In genomic region chr4:140085924-140086323, GRCh38 we compare ENCODE assay signal across 13 cellular contexts.
DNase-seq lines count a peak whose midpoint lies in the region; ATAC-seq and TF ChIP-seq lines count a peak whose summit lies in the region.
"Had no signal": no experiment of that assay in that cellular context is flagged by ENCODE, and none has a peak within 500 bp of the region (broad histone marks: within the 10 kb centered on the region; RNA-seq: fewer than 3 reads in every experiment).

No MANE protein-coding gene starts in this region.

- H3F3A ChIP-seq in PC-9 (ENCODE audit: insufficient read depth, low read depth): peaks cover 30% of the 10 kb centered on the region; the same call in 1 of the 2 replicates

- no peaks in the 10 kb centered on the region for H3K27me3 ChIP-seq in PC-9 (ENCODE audit: insufficient read depth, low read depth)
- H3K27me3 ChIP-seq in gastroesophageal sphincter: no peaks in the 10 kb centered on the region
- no peaks in the 10 kb centered on the region for H3K27me3 ChIP-seq in aorta (ENCODE audit: control insufficient read depth in 1 of 2, insufficient read depth in 2 of 2, low read length in 1 of 2)
- H3K27me3 ChIP-seq in CD4-positive, alpha-beta T cell (ENCODE audit: control insufficient read depth, insufficient read depth, low read length): no peaks in the 10 kb centered on the region
- H3K27me3 ChIP-seq: BLaER1 had no signal

- no peak overlapping the region for H3K4me3 Mint-ChIP-seq in progenitor cell of endocrine pancreas (ENCODE audit: low read depth)
- H3K4me3 Mint-ChIP-seq in CD4-positive, alpha-beta T cell: no peak overlapping the region

- H3K4me1 ChIP-seq in PC-9 (replicated peaks; ENCODE audit: insufficient read depth): peaks cover 65% of the 10 kb centered on the region
- H3K4me1 ChIP-seq in gastroesophageal sphincter: peaks cover 0 to 46% (median 9%) of the 10 kb centered on the region in 3 donors
- peaks cover 10 to 13% of the 10 kb centered on the region in 2 donors for H3K4me1 ChIP-seq in aorta (ENCODE audit: control insufficient read depth in 1 of 2, insufficient read depth in 2 of 2, low read length in 2 of 2)

- intact Hi-C loops in PC-9 (cut with micrococcal nuclease; ENCODE audit: unreplicated experiment): no loop called here
- intact Hi-C loops in aorta (cut with DNase I): loop anchor here in 1 of 2 donors (5.0 kb wide), 1 partner anchor 34 kb away; no protein-coding TSS in a partner anchor
- intact Hi-C loops in CD4-positive, alpha-beta T cell (cut with DNase I, micrococcal nuclease): no loop called here

- TF ChIP-seq EP300 in gastroesophageal sphincter (IDR thresholded peaks at IDR 0.05): no peak

- no peaks in the 10 kb centered on the region for H3K9me3 Mint-ChIP-seq in progenitor cell of endocrine pancreas (ENCODE audit: low read depth)
- H3K9me3 Mint-ChIP-seq in CD4-positive, alpha-beta T cell: no peaks in the 10 kb centered on the region

- H3K9me2 ChIP-seq in PC-9 (ENCODE audit: insufficient read depth): no peaks in the 10 kb centered on the region

- no peaks in the 10 kb centered on the region for H4K20me1 ChIP-seq in PC-9 (ENCODE audit: insufficient read depth)
- H4K20me1 ChIP-seq: BLaER1 had no signal

- H3K9me3 ChIP-seq in PC-9 (ENCODE audit: insufficient read depth, low read depth): no peaks in the 10 kb centered on the region
- no peaks in the 10 kb centered on the region for H3K9me3 ChIP-seq in gastroesophageal sphincter
- no peaks in the 10 kb centered on the region for H3K9me3 ChIP-seq in aorta (ENCODE audit: control insufficient read depth, low read length)
- H3K9me3 ChIP-seq in CD4-positive, alpha-beta T cell (ENCODE audit: control insufficient read depth, low read length): no peaks in the 10 kb centered on the region
- H3K9me3 ChIP-seq: BLaER1 had no signal

- TF ChIP-seq POLR2A in gastroesophageal sphincter (IDR thresholded peaks at IDR 0.05): no peak

- no peak overlapping the region for H2AFZ ChIP-seq in PC-9

- H3K27ac Mint-ChIP-seq in progenitor cell of endocrine pancreas: peak overlapping the region; percentile 2
- H3K27ac Mint-ChIP-seq in CD4-positive, alpha-beta T cell: no peak overlapping the region

- H3K36me3 ChIP-seq in PC-9 (ENCODE audit: low read depth) (no peaks in the 10 kb centered on the region), gastroesophageal sphincter (no peaks in the 10 kb centered on the region), aorta (ENCODE audit: control insufficient read depth in 1 of 2, insufficient read depth in 2 of 2, low read length in 1 of 2) (no peaks in the 10 kb centered on the region)

- no TSS peak for BruUV-seq in PC-9 (replicated peaks; lab: Mats Ljungman, UMichigan)

- H3K79me2 ChIP-seq in PC-9 (ENCODE audit: low read depth): peaks cover 82% of the 10 kb centered on the region

- H3K36me3 Mint-ChIP-seq in progenitor cell of endocrine pancreas (ENCODE audit: insufficient read depth): no peaks in the 10 kb centered on the region
- H3K36me3 Mint-ChIP-seq in CD4-positive, alpha-beta T cell (ENCODE audit: low read depth): no peaks in the 10 kb centered on the region

- 39 to 72% methylated on average over 5 of the region's 5 CpGs for WGBS in gastroesophageal sphincter (ENCODE audit: low coverage in 1 of 2), 2 donors
- 51 to 54% methylated on average over 5 of the region's 5 CpGs for WGBS in aorta, 2 donors

- POLR2A ChIA-PET in PC-9 (lab: Charles Lee; ENCODE audit: unreplicated experiment): no interaction called here
- POLR2A ChIA-PET in CD4-positive, alpha-beta T cell (lab: Charles Lee): no interaction called here

- no peaks in the 10 kb centered on the region for H3K27me3 Mint-ChIP-seq in progenitor cell of endocrine pancreas
- no peaks in the 10 kb centered on the region for H3K27me3 Mint-ChIP-seq in CD4-positive, alpha-beta T cell

- H3K4me3 ChIP-seq in PC-9 (no peak overlapping the region), gastroesophageal sphincter (no peak overlapping the region), aorta (ENCODE audit: low read length in 2 of 2) (peak overlapping the region in 1 of 2 donors; percentile 58)
- H3K4me3 ChIP-seq: BLaER1 had no signal

- CTCF ChIA-PET in PC-9 (lab: Charles Lee): no interaction called here
- CTCF ChIA-PET in CD4-positive, alpha-beta T cell (lab: Charles Lee): no interaction called here

- H3K4me1 Mint-ChIP-seq in progenitor cell of endocrine pancreas (ENCODE audit: low read depth): peaks cover 49% of the 10 kb centered on the region
- peaks cover 12% of the 10 kb centered on the region for H3K4me1 Mint-ChIP-seq in CD4-positive, alpha-beta T cell (ENCODE audit: low read depth)

- H3K27ac ChIP-seq in PC-9 (peak overlapping the region; percentile 76), gastroesophageal sphincter (peak overlapping the region; percentile 55 to 72 (median 67)), aorta (ENCODE audit: low read depth in 1 of 2, low read length in 2 of 2) (peak overlapping the region; percentile 57 to 87)
- no peak overlapping the region for H3K27ac ChIP-seq in CD4-positive, alpha-beta T cell (ENCODE audit: low read depth, low read length)
- H3K27ac ChIP-seq: BLaER1 had no signal

- no peak for ATAC-seq in gastroesophageal sphincter
- no peak for ATAC-seq in aorta (ENCODE audit: low FRiP score)
- ATAC-seq in CD4-positive, alpha-beta T cell (ENCODE audit: poor library complexity): no peak
- ATAC-seq in HG03442 (IDR thresholded peaks at IDR 0.05; ENCODE audit: unreplicated experiment): no peak

- 0 out of 2 replicates have a peak overlapping the region, but pooled peaks have one; percentile 38 for H3K4me2 ChIP-seq in PC-9

- no peak for TF ChIP-seq CTCF in PC-9 (conservative IDR thresholded peaks at IDR 0.05)
- TF ChIP-seq CTCF in gastroesophageal sphincter (IDR thresholded peaks at IDR 0.05): no peak
- no peak for TF ChIP-seq CTCF in progenitor cell of endocrine pancreas (IDR thresholded peaks at IDR 0.05; ENCODE audit: unreplicated experiment)
- TF ChIP-seq CTCF in CD4-positive, alpha-beta T cell (IDR thresholded peaks at IDR 0.05): no peak

- DNase-seq in PC-9 (no peak), progenitor cell of endocrine pancreas (ENCODE audit: low spot score, unreplicated experiment) (no peak), aorta (no peak), HT-29 (ENCODE audit: low spot score) (no peak), activated gamma-delta T cell treated with Interleukin-2 at 50 U/mL for 16 hours (no peak)
- DNase-seq in CD4-positive, alpha-beta T cell: no peak
- DNase-seq: EL, Karpas-422, NCI-H2029 treated with DMSO at 0.1 percent for 48 hours, SIG-M5 had no signal
